Comparison of ENCODE assay signal across 1 cellular context in the genomic region with DNA sequence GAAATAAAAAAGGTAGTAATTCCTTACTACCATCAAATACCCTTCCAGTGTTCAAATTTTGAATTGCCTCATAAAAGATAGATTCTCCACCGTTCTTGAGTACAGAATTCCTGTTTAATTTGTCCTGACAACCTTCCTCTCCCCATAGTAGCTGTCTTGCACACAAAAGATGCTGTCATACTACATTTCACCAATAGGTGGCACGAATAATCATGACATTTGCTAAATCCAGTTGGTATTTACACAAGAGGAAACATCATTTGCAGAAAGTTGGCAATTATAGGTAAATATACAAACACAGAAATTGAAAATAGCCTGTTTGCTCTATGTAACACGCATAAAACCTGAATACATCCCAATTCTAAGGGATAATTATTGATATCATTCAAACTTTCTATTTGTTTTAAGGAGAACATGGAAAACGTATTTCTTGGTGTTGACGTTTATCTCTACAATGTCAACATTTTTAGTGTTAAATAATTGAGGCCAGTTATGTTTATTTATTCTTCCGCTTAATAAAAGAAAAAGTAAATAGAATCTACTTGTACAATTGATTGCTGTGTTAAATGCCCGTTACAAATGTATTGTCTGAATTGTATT.
TF ChIP-seq lines count a peak whose summit lies in the region.

No MANE protein-coding gene starts in this region.

TF ChIP-seq in Ishikawa, 13 proteins besides CTCF, POLR2A, EP300 and RAD21 (continued from another document):
- TF ChIP-seq REST (IDR thresholded peaks at IDR 0.05; ENCODE audit: low read depth) (no peak), TEAD4 (IDR thresholded peaks at IDR 0.05) (no peak), ZBTB7A (IDR thresholded peaks at IDR 0.05; ENCODE audit: low read depth) (no peak)
